In the genomic region with DNA sequence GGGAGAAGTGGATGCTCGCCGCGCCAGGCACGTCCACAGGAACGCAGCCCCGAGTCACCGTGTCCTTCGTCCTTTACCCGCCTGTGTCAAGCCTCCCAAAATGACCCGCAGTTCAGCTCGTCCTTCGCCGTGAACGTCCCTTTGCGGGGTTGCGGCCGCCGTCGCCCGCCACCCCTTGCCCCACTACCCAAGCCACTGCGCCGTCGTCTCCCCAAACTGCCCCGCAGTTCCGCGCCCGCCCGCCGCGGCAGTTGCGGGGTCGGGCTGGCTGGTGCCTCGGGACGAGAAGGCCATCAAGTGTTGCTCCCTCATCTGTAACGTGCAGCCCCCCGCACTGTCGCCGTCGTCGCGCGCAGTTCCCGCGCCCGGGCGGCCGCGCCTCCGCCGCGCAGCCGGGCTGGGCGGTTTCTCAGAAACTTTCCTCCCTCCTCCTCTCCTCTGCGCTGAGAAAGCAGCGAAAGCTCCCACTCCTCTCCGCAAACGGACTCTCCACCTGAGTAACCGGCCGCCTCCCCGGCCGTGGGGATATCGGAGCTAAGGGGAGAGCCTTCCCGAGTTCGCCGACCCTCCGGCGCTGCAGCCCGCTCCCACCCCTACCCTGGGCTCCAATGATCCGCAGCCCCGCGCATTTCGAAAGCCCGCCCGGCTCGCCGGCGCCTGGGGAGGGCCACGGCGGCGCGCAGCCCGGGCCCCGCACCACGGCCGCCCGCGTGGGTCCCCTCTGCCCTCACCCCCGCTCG, we compare ENCODE assay signal across 1 cellular context.
A peak's percentile ranks its signal among the peaks of the same experiment; 100 is the strongest.
TF ChIP-seq lines count a peak whose summit lies in the region.

No MANE protein-coding gene starts in this region.

TF ChIP-seq in GM12878, 131 proteins besides CTCF, POLR2A, EP300 and RAD21 (continued from another document and continues in another):
- no peak for TF ChIP-seq SMAD5 (IDR thresholded peaks at IDR 0.05; ENCODE audit: low read depth)
- TF ChIP-seq, protein P1, sequence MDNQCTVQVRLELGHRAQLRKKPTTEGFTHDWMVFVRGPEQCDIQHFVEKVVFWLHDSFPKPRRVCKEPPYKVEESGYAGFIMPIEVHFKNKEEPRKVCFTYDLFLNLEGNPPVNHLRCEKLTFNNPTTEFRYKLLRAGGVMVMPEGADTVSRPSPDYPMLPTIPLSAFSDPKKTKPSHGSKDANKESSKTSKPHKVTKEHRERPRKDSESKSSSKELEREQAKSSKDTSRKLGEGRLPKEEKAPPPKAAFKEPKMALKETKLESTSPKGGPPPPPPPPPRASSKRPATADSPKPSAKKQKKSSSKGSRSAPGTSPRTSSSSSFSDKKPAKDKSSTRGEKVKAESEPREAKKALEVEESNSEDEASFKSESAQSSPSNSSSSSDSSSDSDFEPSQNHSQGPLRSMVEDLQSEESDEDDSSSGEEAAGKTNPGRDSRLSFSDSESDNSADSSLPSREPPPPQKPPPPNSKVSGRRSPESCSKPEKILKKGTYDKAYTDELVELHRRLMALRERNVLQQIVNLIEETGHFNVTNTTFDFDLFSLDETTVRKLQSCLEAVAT (IDR thresholded peaks at IDR 0.05): peak; percentile 94
- TF ChIP-seq, protein P2, sequence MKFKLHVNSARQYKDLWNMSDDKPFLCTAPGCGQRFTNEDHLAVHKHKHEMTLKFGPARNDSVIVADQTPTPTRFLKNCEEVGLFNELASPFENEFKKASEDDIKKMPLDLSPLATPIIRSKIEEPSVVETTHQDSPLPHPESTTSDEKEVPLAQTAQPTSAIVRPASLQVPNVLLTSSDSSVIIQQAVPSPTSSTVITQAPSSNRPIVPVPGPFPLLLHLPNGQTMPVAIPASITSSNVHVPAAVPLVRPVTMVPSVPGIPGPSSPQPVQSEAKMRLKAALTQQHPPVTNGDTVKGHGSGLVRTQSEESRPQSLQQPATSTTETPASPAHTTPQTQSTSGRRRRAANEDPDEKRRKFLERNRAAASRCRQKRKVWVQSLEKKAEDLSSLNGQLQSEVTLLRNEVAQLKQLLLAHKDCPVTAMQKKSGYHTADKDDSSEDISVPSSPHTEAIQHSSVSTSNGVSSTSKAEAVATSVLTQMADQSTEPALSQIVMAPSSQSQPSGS (IDR thresholded peaks at IDR 0.05; ENCODE audit: low read length): no peak
- no peak for TF ChIP-seq JUNB (IDR thresholded peaks at IDR 0.05)
- TF ChIP-seq YBX1 (IDR thresholded peaks at IDR 0.05): no peak
- TF ChIP-seq SUZ12 (IDR thresholded peaks at IDR 0.05; ENCODE audit: unreplicated experiment): no peak
- TF ChIP-seq, protein P3, sequence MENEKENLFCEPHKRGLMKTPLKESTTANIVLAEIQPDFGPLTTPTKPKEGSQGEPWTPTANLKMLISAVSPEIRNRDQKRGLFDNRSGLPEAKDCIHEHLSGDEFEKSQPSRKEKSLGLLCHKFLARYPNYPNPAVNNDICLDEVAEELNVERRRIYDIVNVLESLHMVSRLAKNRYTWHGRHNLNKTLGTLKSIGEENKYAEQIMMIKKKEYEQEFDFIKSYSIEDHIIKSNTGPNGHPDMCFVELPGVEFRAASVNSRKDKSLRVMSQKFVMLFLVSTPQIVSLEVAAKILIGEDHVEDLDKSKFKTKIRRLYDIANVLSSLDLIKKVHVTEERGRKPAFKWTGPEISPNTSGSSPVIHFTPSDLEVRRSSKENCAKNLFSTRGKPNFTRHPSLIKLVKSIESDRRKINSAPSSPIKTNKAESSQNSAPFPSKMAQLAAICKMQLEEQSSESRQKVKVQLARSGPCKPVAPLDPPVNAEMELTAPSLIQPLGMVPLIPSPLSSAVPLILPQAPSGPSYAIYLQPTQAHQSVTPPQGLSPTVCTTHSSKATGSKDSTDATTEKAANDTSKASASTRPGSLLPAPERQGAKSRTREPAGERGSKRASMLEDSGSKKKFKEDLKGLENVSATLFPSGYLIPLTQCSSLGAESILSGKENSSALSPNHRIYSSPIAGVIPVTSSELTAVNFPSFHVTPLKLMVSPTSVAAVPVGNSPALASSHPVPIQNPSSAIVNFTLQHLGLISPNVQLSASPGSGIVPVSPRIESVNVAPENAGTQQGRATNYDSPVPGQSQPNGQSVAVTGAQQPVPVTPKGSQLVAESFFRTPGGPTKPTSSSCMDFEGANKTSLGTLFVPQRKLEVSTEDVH (IDR thresholded peaks at IDR 0.05; ENCODE audit: low read depth, partially characterized antibody): no peak
- TF ChIP-seq RELA (IDR thresholded peaks at IDR 0.05; ENCODE audit: borderline replicate concordance, partially characterized antibody): no peak
- TF ChIP-seq, protein P4, sequence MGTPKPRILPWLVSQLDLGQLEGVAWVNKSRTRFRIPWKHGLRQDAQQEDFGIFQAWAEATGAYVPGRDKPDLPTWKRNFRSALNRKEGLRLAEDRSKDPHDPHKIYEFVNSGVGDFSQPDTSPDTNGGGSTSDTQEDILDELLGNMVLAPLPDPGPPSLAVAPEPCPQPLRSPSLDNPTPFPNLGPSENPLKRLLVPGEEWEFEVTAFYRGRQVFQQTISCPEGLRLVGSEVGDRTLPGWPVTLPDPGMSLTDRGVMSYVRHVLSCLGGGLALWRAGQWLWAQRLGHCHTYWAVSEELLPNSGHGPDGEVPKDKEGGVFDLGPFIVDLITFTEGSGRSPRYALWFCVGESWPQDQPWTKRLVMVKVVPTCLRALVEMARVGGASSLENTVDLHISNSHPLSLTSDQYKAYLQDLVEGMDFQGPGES (IDR thresholded peaks at IDR 0.05): no peak
- TF ChIP-seq SMC3 (IDR thresholded peaks at IDR 0.05; ENCODE audit: borderline replicate concordance, low read length): no peak
- TF ChIP-seq, protein P5, sequence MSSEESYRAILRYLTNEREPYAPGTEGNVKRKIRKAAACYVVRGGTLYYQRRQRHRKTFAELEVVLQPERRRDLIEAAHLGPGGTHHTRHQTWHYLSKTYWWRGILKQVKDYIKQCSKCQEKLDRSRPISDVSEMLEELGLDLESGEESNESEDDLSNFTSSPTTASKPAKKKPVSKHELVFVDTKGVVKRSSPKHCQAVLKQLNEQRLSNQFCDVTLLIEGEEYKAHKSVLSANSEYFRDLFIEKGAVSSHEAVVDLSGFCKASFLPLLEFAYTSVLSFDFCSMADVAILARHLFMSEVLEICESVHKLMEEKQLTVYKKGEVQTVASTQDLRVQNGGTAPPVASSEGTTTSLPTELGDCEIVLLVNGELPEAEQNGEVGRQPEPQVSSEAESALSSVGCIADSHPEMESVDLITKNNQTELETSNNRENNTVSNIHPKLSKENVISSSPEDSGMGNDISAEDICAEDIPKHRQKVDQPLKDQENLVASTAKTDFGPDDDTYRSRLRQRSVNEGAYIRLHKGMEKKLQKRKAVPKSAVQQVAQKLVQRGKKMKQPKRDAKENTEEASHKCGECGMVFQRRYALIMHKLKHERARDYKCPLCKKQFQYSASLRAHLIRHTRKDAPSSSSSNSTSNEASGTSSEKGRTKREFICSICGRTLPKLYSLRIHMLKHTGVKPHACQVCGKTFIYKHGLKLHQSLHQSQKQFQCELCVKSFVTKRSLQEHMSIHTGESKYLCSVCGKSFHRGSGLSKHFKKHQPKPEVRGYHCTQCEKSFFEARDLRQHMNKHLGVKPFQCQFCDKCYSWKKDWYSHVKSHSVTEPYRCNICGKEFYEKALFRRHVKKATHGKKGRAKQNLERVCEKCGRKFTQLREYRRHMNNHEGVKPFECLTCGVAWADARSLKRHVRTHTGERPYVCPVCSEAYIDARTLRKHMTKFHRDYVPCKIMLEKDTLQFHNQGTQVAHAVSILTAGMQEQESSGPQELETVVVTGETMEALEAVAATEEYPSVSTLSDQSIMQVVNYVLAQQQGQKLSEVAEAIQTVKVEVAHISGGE (CRISPR knock-in tag; IDR thresholded peaks at IDR 0.05): no peak
- TF ChIP-seq MEF2A (IDR thresholded peaks at IDR 0.05; ENCODE audit: insufficient read depth, low read depth, low read length): no peak
- no peak for TF ChIP-seq ESRRA (IDR thresholded peaks at IDR 0.05; ENCODE audit: low read length)
- TF ChIP-seq, protein P6, sequence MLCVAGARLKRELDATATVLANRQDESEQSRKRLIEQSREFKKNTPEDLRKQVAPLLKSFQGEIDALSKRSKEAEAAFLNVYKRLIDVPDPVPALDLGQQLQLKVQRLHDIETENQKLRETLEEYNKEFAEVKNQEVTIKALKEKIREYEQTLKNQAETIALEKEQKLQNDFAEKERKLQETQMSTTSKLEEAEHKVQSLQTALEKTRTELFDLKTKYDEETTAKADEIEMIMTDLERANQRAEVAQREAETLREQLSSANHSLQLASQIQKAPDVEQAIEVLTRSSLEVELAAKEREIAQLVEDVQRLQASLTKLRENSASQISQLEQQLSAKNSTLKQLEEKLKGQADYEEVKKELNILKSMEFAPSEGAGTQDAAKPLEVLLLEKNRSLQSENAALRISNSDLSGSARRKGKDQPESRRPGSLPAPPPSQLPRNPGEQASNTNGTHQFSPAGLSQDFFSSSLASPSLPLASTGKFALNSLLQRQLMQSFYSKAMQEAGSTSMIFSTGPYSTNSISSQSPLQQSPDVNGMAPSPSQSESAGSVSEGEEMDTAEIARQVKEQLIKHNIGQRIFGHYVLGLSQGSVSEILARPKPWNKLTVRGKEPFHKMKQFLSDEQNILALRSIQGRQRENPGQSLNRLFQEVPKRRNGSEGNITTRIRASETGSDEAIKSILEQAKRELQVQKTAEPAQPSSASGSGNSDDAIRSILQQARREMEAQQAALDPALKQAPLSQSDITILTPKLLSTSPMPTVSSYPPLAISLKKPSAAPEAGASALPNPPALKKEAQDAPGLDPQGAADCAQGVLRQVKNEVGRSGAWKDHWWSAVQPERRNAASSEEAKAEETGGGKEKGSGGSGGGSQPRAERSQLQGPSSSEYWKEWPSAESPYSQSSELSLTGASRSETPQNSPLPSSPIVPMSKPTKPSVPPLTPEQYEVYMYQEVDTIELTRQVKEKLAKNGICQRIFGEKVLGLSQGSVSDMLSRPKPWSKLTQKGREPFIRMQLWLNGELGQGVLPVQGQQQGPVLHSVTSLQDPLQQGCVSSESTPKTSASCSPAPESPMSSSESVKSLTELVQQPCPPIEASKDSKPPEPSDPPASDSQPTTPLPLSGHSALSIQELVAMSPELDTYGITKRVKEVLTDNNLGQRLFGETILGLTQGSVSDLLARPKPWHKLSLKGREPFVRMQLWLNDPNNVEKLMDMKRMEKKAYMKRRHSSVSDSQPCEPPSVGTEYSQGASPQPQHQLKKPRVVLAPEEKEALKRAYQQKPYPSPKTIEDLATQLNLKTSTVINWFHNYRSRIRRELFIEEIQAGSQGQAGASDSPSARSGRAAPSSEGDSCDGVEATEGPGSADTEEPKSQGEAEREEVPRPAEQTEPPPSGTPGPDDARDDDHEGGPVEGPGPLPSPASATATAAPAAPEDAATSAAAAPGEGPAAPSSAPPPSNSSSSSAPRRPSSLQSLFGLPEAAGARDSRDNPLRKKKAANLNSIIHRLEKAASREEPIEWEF (IDR thresholded peaks at IDR 0.05; ENCODE audit: insufficient replicate concordance, low read depth, low read length): no peak
- TF ChIP-seq NR2C2 (IDR thresholded peaks at IDR 0.05; ENCODE audit: borderline replicate concordance, control insufficient read depth, insufficient read length, low read depth): no peak
- no peak for TF ChIP-seq MYB (IDR thresholded peaks at IDR 0.05; ENCODE audit: borderline replicate concordance, low read depth, low read length)
- peak; percentile 81 for TF ChIP-seq LARP7 (IDR thresholded peaks at IDR 0.05)
- no peak for TF ChIP-seq MXI1 (IDR thresholded peaks at IDR 0.05; ENCODE audit: low read depth, low read length)
- no peak for TF ChIP-seq MTA2 (IDR thresholded peaks at IDR 0.05; ENCODE audit: low read depth)
- no peak for TF ChIP-seq MYC (IDR thresholded peaks at IDR 0.05; ENCODE audit: insufficient read depth, insufficient read length, insufficient replicate concordance, low read length, severe bottlenecking)
- no peak for TF ChIP-seq MEF2B (IDR thresholded peaks at IDR 0.05; ENCODE audit: partially characterized antibody, poor library complexity, severe bottlenecking)
- no peak for TF ChIP-seq CBFB (IDR thresholded peaks at IDR 0.05; ENCODE audit: low read depth)
- TF ChIP-seq FOS (IDR thresholded peaks at IDR 0.05; ENCODE audit: borderline replicate concordance, extremely low read depth, insufficient read length): no peak
- TF ChIP-seq ZNF217 (IDR thresholded peaks at IDR 0.05): peak; percentile 53; the same call in 1 of the 2 replicates
- no peak for TF ChIP-seq CHD1 (IDR thresholded peaks at IDR 0.05; ENCODE audit: low read depth, low read length)
- TF ChIP-seq EZH2 (IDR thresholded peaks at IDR 0.05; ENCODE audit: borderline replicate concordance, control insufficient read depth, low read depth, low read length): no peak
- TF ChIP-seq MTA3 (IDR thresholded peaks at IDR 0.05; ENCODE audit: borderline replicate concordance, low read length): no peak
- TF ChIP-seq GABPA (IDR thresholded peaks at IDR 0.05; ENCODE audit: low read depth): no peak
- TF ChIP-seq, protein P7, sequence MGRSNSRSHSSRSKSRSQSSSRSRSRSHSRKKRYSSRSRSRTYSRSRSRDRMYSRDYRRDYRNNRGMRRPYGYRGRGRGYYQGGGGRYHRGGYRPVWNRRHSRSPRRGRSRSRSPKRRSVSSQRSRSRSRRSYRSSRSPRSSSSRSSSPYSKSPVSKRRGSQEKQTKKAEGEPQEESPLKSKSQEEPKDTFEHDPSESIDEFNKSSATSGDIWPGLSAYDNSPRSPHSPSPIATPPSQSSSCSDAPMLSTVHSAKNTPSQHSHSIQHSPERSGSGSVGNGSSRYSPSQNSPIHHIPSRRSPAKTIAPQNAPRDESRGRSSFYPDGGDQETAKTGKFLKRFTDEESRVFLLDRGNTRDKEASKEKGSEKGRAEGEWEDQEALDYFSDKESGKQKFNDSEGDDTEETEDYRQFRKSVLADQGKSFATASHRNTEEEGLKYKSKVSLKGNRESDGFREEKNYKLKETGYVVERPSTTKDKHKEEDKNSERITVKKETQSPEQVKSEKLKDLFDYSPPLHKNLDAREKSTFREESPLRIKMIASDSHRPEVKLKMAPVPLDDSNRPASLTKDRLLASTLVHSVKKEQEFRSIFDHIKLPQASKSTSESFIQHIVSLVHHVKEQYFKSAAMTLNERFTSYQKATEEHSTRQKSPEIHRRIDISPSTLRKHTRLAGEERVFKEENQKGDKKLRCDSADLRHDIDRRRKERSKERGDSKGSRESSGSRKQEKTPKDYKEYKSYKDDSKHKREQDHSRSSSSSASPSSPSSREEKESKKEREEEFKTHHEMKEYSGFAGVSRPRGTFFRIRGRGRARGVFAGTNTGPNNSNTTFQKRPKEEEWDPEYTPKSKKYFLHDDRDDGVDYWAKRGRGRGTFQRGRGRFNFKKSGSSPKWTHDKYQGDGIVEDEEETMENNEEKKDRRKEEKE (IDR thresholded peaks at IDR 0.05): no peak
- TF ChIP-seq FOXK2 (IDR thresholded peaks at IDR 0.05): no peak
- no peak for TF ChIP-seq NFXL1 (IDR thresholded peaks at IDR 0.05; ENCODE audit: borderline replicate concordance)
- no peak for TF ChIP-seq NBN (IDR thresholded peaks at IDR 0.05)
- TF ChIP-seq, protein P8, sequence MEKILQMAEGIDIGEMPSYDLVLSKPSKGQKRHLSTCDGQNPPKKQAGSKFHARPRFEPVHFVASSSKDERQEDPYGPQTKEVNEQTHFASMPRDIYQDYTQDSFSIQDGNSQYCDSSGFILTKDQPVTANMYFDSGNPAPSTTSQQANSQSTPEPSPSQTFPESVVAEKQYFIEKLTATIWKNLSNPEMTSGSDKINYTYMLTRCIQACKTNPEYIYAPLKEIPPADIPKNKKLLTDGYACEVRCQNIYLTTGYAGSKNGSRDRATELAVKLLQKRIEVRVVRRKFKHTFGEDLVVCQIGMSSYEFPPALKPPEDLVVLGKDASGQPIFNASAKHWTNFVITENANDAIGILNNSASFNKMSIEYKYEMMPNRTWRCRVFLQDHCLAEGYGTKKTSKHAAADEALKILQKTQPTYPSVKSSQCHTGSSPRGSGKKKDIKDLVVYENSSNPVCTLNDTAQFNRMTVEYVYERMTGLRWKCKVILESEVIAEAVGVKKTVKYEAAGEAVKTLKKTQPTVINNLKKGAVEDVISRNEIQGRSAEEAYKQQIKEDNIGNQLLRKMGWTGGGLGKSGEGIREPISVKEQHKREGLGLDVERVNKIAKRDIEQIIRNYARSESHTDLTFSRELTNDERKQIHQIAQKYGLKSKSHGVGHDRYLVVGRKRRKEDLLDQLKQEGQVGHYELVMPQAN (conservative IDR thresholded peaks at IDR 0.05): peak; percentile 72
- TF ChIP-seq RBBP5 (conservative IDR thresholded peaks at IDR 0.05): no peak
- peak in 1 of 2 experiments; percentile 52; a peak in 1 of 4 replicates for TF ChIP-seq BHLHE40 (IDR thresholded peaks at IDR 0.05; ENCODE audit: borderline replicate concordance in 1 of 2, low read depth in 2 of 2, low read length in 1 of 2)
